14 cellular contexts compared by ENCODE assay signal in genomic region chr5:39518516-39518915, GRCh38.
DNase-seq lines count a peak whose midpoint lies in the region; TF ChIP-seq lines count a peak whose summit lies in the region.
"Had no signal": no experiment of that assay in that cellular context is flagged by ENCODE, and none has a peak within 500 bp of the region (broad histone marks: within the 10 kb centered on the region; RNA-seq: fewer than 3 reads in every experiment).

No MANE protein-coding gene starts in this region.

- H3K27ac Mint-ChIP-seq in MCF 10A (ENCODE audit: low read depth, unreplicated experiment): no peak overlapping the region

- TF ChIP-seq EP300 in transverse colon (IDR thresholded peaks at IDR 0.05; ENCODE audit: low read depth): no peak

- H3K4me1 Mint-ChIP-seq in MCF 10A (ENCODE audit: insufficient read depth, unreplicated experiment): peaks cover 6% of the 10 kb centered on the region

- no TSS peak for BruUV-seq in MCF 10A (replicated peaks; lab: Mats Ljungman, UMichigan)

- CTCF ChIA-PET in MCF 10A (lab: Yijun Ruan, JAX): interaction anchor here (0.8 to 1.3 kb wide), 3 partner anchors 30 to 142 kb away, joined by 4 to 5 read pairs (median 4); no protein-coding TSS in a partner anchor

- H3K9ac ChIP-seq in adipocyte (ENCODE audit: low read length): peak overlapping the region; percentile 59

- H3K4me1 ChIP-seq in breast epithelium: peaks cover 0 to 8% of the 10 kb centered on the region in 2 donors
- peaks cover 32% of the 10 kb centered on the region for H3K4me1 ChIP-seq in adipocyte (ENCODE audit: control insufficient read depth, insufficient read depth, low read length)
- H3K4me1 ChIP-seq in transverse colon: peaks cover 4 to 28% (median 16%) of the 10 kb centered on the region in 4 donors

- H3K9me3 Mint-ChIP-seq in MCF 10A (ENCODE audit: unreplicated experiment): no peaks in the 10 kb centered on the region

- intact Hi-C loops in MCF 10A (cut with micrococcal nuclease) (no loop called here), breast epithelium (cut with DNase I; ENCODE audit: low total_unique reads) (no loop called here), transverse colon (cut with DNase I; ENCODE audit: low total_unique reads) (no loop called here)

- H3K4me3 ChIP-seq in breast epithelium: no peak overlapping the region
- H3K4me3 ChIP-seq in adipocyte (ENCODE audit: low read length): peak overlapping the region; percentile 25
- H3K4me3 ChIP-seq in transverse colon: no peak overlapping the region
- H3K4me3 ChIP-seq: ascending aorta, stomach had no signal

- in situ Hi-C loops in transverse colon (cut with MboI; ENCODE audit: low pct_ligation_motif_present in 1 of 4, low pct_unique_long_range_greater_than_20kb in 1 of 4, low sequenced_read_pairs in 3 of 4): no loop called here

- no peak overlapping the region for H3K4me3 Mint-ChIP-seq in MCF 10A (ENCODE audit: unreplicated experiment)

- peak; percentile 54 for DNase-seq in MCF 10A (ENCODE audit: unreplicated experiment)
- no peak for DNase-seq in breast epithelium (ENCODE audit: low spot score in 2 of 2)
- peak; percentile 86 for DNase-seq in adipocyte (ENCODE audit: low read depth)
- peak; percentile 17 for DNase-seq in iPS-NIHi11 (ENCODE audit: low spot score)
- no peak for DNase-seq in transverse colon
- no peak for DNase-seq in hypothalamus (lab: John Stamatoyannopoulos, UW)
- no peak for DNase-seq in midbrain (lab: John Stamatoyannopoulos, UW)
- no peak for DNase-seq in NCI-H1417 treated with DMSO at 0.1 percent for 48 hours (lab: John Stamatoyannopoulos, UW)
- DNase-seq: kidney; NCI-H1694 treated with DMSO at 0.1 percent for 48 hours; stimulated activated CD4-positive, alpha-beta T cell treated with anti-CD3 and anti-CD28 coated beads, Interleukin-4, amount 100 ng/mL, for 4 hours; stomach had no signal

- TF ChIP-seq CTCF in MCF 10A (IDR thresholded peaks at IDR 0.05; ENCODE audit: unreplicated experiment) (no peak), breast epithelium (IDR thresholded peaks at IDR 0.05) (no peak), transverse colon (IDR thresholded peaks at IDR 0.05) (no peak)

- POLR2A ChIA-PET in MCF 10A (lab: Yijun Ruan, JAX): interaction anchor here (0.9 kb wide), 1 partner anchor 13 kb away, joined by 3 read pairs; no protein-coding TSS in a partner anchor

- no peaks in the 10 kb centered on the region for H3K27me3 ChIP-seq in breast epithelium
- no peaks in the 10 kb centered on the region for H3K27me3 ChIP-seq in adipocyte (replicated peaks; ENCODE audit: control insufficient read depth, insufficient read depth, low read length)
- no peaks in the 10 kb centered on the region for H3K27me3 ChIP-seq in transverse colon
- H3K27me3 ChIP-seq: ascending aorta, stomach had no signal

- H3K36me3 ChIP-seq in breast epithelium: no peaks in the 10 kb centered on the region
- H3K36me3 ChIP-seq in adipocyte (ENCODE audit: control insufficient read depth, insufficient read depth, low read length, severe bottlenecking): no peaks in the 10 kb centered on the region
- H3K36me3 ChIP-seq in transverse colon: no peaks in the 10 kb centered on the region
- H3K36me3 ChIP-seq: ascending aorta, stomach had no signal

- 27% methylated on average over 3 of the region's 3 CpGs; no CpG with 5 or more reads in 1 of the 2 donors for WGBS in transverse colon (ENCODE audit: low coverage in 1 of 2), 2 donors

- TF ChIP-seq POLR2A in breast epithelium (IDR thresholded peaks at IDR 0.05) (no peak), transverse colon (IDR thresholded peaks at IDR 0.05) (no peak)

- no peaks in the 10 kb centered on the region for H3K36me3 Mint-ChIP-seq in MCF 10A (ENCODE audit: insufficient read depth, unreplicated experiment)

- H3K27ac ChIP-seq in breast epithelium (peak overlapping the region in 1 of 2 donors; percentile 32), transverse colon (peak overlapping the region in 3 of 4 donors; percentile 28 to 71 (median 52))
- H3K27ac ChIP-seq: 22Rv1 had no signal

- H3K9me3 ChIP-seq in breast epithelium (no peaks in the 10 kb centered on the region), adipocyte (ENCODE audit: control insufficient read depth, low read length) (no peaks in the 10 kb centered on the region), transverse colon (no peaks in the 10 kb centered on the region)
- H3K9me3 ChIP-seq: ascending aorta, stomach had no signal

- H3K27me3 Mint-ChIP-seq in MCF 10A (ENCODE audit: insufficient read depth, unreplicated experiment): no peaks in the 10 kb centered on the region

Comparison
In these comparisons a context has a peak if more than half of its experiments do, and no peak if none do; other contexts are left out.
1. DNase-seq: peak in MCF 10A (single experiment), adipocyte (single experiment) and iPS-NIHi11 (single experiment); none in breast epithelium (0 of 2), transverse colon (single experiment), hypothalamus (0 of 51), midbrain (single experiment) and NCI-H1417 treated with DMSO at 0.1 percent for 48 hours (single experiment).